ENCODE assay signal across 1 cellular context in genomic region chr16:2340564-2341455, GRCh38.
TF ChIP-seq lines count a peak whose summit lies in the region.

ABCA3 (minus strand) TSS chr16:2340728; CDS start chr16:2326466, 14,262 bp downstream.

TF ChIP-seq in GM23338, 12 proteins besides CTCF, POLR2A, EP300 and RAD21 (continued from another document):
- TF ChIP-seq CREB1 (CRISPR knock-in tag; IDR thresholded peaks at IDR 0.05; ENCODE audit: low read depth) (peak; percentile 80), STAT1 (IDR thresholded peaks at IDR 0.05; ENCODE audit: unreplicated experiment) (no peak), EZH2phosphoT487 (IDR thresholded peaks at IDR 0.05; ENCODE audit: unreplicated experiment) (no peak), ZNF114 (CRISPR knock-in tag; IDR thresholded peaks at IDR 0.05) (no peak)
